ENCODE assay signal across 21 cellular contexts in genomic region chr13:73681015-73681414, GRCh38.
DNase-seq lines count a peak whose midpoint lies in the region; ATAC-seq, FAIRE-seq and TF ChIP-seq lines count a peak whose summit lies in the region.
"Had no signal": no experiment of that assay in that cellular context is flagged by ENCODE, and none has a peak within 500 bp of the region (broad histone marks: within the 10 kb centered on the region; RNA-seq: fewer than 3 reads in every experiment).

No MANE protein-coding gene starts in this region.

- POLR2A ChIA-PET in A673 (lab: Charles Lee; ENCODE audit: low non-redundant PET): no interaction called here

- intact Hi-C loops in left ventricle myocardium superior (cut with micrococcal nuclease) (no loop called here), left ventricle myocardium inferior (cut with micrococcal nuclease) (no loop called here), A673 (cut with micrococcal nuclease; ENCODE audit: unreplicated experiment) (loop anchor here (10.0 kb wide), 1 partner anchor 346 kb away; no protein-coding TSS in a partner anchor), sciatic nerve (cut with DNase I) (no loop called here)

- H3K27ac ChIP-seq in left ventricle myocardium inferior (replicated peaks) (no peak overlapping the region), A673 (ENCODE audit: low read depth, low read length, poor library complexity, severe bottlenecking) (peak overlapping the region; percentile 30)
- H3K27ac ChIP-seq: BLaER1 treated with 17β-estradiol and CSF1 and Interleukin-3, amounts not matched to agents 10 nM and 100 nM; C4-2B had no signal

- H3K9me3 ChIP-seq in left ventricle myocardium inferior (replicated peaks) (no peaks in the 10 kb centered on the region), A673 (ENCODE audit: low read depth, low read length, poor library complexity, severe bottlenecking) (no peaks in the 10 kb centered on the region)
- H3K9me3 ChIP-seq: BLaER1 treated with 17β-estradiol and CSF1 and Interleukin-3, amounts not matched to agents 10 nM and 100 nM; Caco-2 had no signal

- H3K4me3 ChIP-seq in left ventricle myocardium inferior (no peak overlapping the region), A673 (ENCODE audit: low read depth, low read length, poor library complexity, severe bottlenecking) (no peak overlapping the region)
- H3K4me3 ChIP-seq: BLaER1 treated with 17β-estradiol and CSF1 and Interleukin-3, amounts not matched to agents 10 nM and 100 nM had no signal

- no TSS peak for BruUV-seq in A673 (replicated peaks; lab: Mats Ljungman, UMichigan)

- CTCF ChIA-PET in A673 (lab: Charles Lee): no interaction called here

- peak; percentile 21 for ATAC-seq in left ventricle myocardium superior
- ATAC-seq in sciatic nerve: peak; percentile 51
- ATAC-seq in GM21447 (IDR thresholded peaks at IDR 0.05; ENCODE audit: unreplicated experiment): no peak
- ATAC-seq in HG03521 (IDR thresholded peaks at IDR 0.05; ENCODE audit: unreplicated experiment): no peak
- ATAC-seq: CD8-positive, alpha-beta T cell had no signal

- H3K36me3 ChIP-seq in left ventricle myocardium inferior (no peaks in the 10 kb centered on the region), A673 (ENCODE audit: insufficient read depth, low read length, poor library complexity, severe bottlenecking) (no peaks in the 10 kb centered on the region)

- FAIRE-seq in GM19239 (lab: Jason Lieb, UNC): peak; percentile 54
- FAIRE-seq: A204.1, D721Med, G401.6, GM12891 had no signal

- H3K4me1 ChIP-seq in left ventricle myocardium inferior (peaks cover 5% of the 10 kb centered on the region), A673 (ENCODE audit: insufficient read depth, low read length, poor library complexity, severe bottlenecking) (peaks cover 58% of the 10 kb centered on the region)

- no peaks in the 10 kb centered on the region for H3K27me3 ChIP-seq in left ventricle myocardium inferior (ENCODE audit: low read depth)
- no peaks in the 10 kb centered on the region for H3K27me3 ChIP-seq in A673 (replicated peaks; ENCODE audit: insufficient read depth, low read depth, low read length, poor library complexity)
- H3K27me3 ChIP-seq: BLaER1 treated with 17β-estradiol and CSF1 and Interleukin-3, amounts not matched to agents 10 nM and 100 nM had no signal

- no peak for DNase-seq in left ventricle myocardium superior
- DNase-seq in left ventricle myocardium inferior: no peak
- no peak for DNase-seq in A673 (ENCODE audit: low spot score)
- DNase-seq in GM19239 (ENCODE audit: insufficient read length, low spot score): no peak
- no peak for DNase-seq in sciatic nerve (ENCODE audit: low spot score)
- DNase-seq: 8988T; AML-193; Caco-2; Calu3; CD4-positive, alpha-beta T cell; CD8-positive, alpha-beta T cell; DMS79 treated with DMSO at 0.1 percent for 48 hours; GF-D8 had no signal

- TF ChIP-seq CTCF in left ventricle myocardium inferior (IDR thresholded peaks at IDR 0.05; ENCODE audit: borderline replicate concordance): no peak
- no peak for TF ChIP-seq CTCF in A673 (conservative IDR thresholded peaks at IDR 0.05; ENCODE audit: low read depth, low read length)

Comparison
In these comparisons a context has a peak if more than half of its experiments do, and no peak if none do; other contexts are left out.
1. ATAC-seq: peak in left ventricle myocardium superior (single experiment) and sciatic nerve (single experiment); none in GM21447 (single experiment) and HG03521 (single experiment).